Comparison of ENCODE assay signal across 28 cellular contexts in genomic region chr2:241818229-241818942, GRCh38. TPM values are rescaled to one million over a fixed set of nuclear protein-coding genes. Genes with fewer than 3 reads are reported as not detected.
A peak's percentile ranks its signal among the peaks of the same experiment; 100 is the strongest.
DNase-seq lines count a peak whose midpoint lies in the region; ATAC-seq, FAIRE-seq and TF ChIP-seq lines count a peak whose summit lies in the region.
"Had no signal": no experiment of that assay in that cellular context is flagged by ENCODE, and none has a peak within 500 bp of the region (broad histone marks: within the 10 kb centered on the region; RNA-seq: fewer than 3 reads in every experiment).

No MANE protein-coding gene starts in this region.

- no peak overlapping the region for H3K4me3 ChIP-seq in right atrium auricular region
- H3K4me3 ChIP-seq in coronary artery, result no peak overlapping the region
- H3K4me3 ChIP-seq in lower lobe of right lung, result no peak overlapping the region
- no peak overlapping the region for H3K4me3 ChIP-seq in transverse colon
- H3K4me3 ChIP-seq: HAP-1, psoas muscle, smooth muscle cell had no signal

- POLR2A ChIA-PET in GM10248 (lab: Yijun Ruan, JAX), result interaction anchor here (0.7 kb wide), 1 partner anchor 14 kb away, joined by 3 read pairs; no protein-coding TSS in a partner anchor

- ATAC-seq in lower lobe of right lung, result no peak
- ATAC-seq: stimulated activated naive CD8-positive, alpha-beta T cell treated with anti-CD3 and anti-CD28 coated beads, Interleukin-15, amount 100 ng/mL, for 72 hours had no signal

- FAIRE-seq in urothelium cell line (lab: Jason Lieb, UNC), result no peak
- FAIRE-seq: RCC 7860 had no signal

- no peak overlapping the region for H3K27ac ChIP-seq in right atrium auricular region
- no peak overlapping the region for H3K27ac ChIP-seq in coronary artery
- H3K27ac ChIP-seq in lower lobe of right lung, result no peak overlapping the region
- H3K27ac ChIP-seq in transverse colon, result no peak overlapping the region
- H3K27ac ChIP-seq: C4-2B, neutrophil, psoas muscle had no signal

- TF ChIP-seq POLR2A in transverse colon (IDR thresholded peaks at IDR 0.05), result no peak

- no peaks in the 10 kb centered on the region for H3K9me3 ChIP-seq in right atrium auricular region
- H3K9me3 ChIP-seq in lower lobe of right lung, result no peaks in the 10 kb centered on the region
- H3K9me3 ChIP-seq in transverse colon, result no peaks in the 10 kb centered on the region
- H3K9me3 ChIP-seq: HAP-1, neutrophil, psoas muscle had no signal

- DNase-seq in cardiac septum (ENCODE audit: low spot score), result peak; percentile 63
- DNase-seq in right atrium auricular region (ENCODE audit: low spot score), result no peak
- peak; percentile 68 for DNase-seq in coronary artery (ENCODE audit: low spot score)
- peak; percentile 34 for DNase-seq in lower lobe of right lung
- peak; percentile 9 for DNase-seq in transverse colon
- DNase-seq in GM10248 (ENCODE audit: extremely low spot score), result no peak
- no peak for DNase-seq in NCI-H2196 (lab: John Stamatoyannopoulos, UW; ENCODE audit: unreplicated experiment)
- no peak for DNase-seq in urothelium cell line (ENCODE audit: low spot score)
- DNase-seq: activated CD4-positive, alpha-beta T cell treated with anti-CD3 and anti-CD28 coated beads, Interleukin-2, amount 10 ng/mL, durations not matched to agents 7 days and 5 days; activated naive CD4-positive, alpha-beta T cell; amniotic stem cell; dermis blood vessel endothelial cell; glutamatergic neuron; MM.1S; NCI-H1417 treated with DMSO at 0.1 percent for 48 hours; NCI-H524 treated with DMSO at 0.1 percent for 48 hours; psoas muscle; stimulated activated CD4-positive, alpha-beta T cell treated with anti-CD3 and anti-CD28 coated beads, Interleukin-4, amount 100 ng/mL, for 1 hour; stimulated activated naive CD8-positive, alpha-beta T cell treated with anti-CD3 and anti-CD28 coated beads, Interleukin-15, amount 100 ng/mL, for 72 hours had no signal

- H3K27me3 ChIP-seq in right atrium auricular region, result no peaks in the 10 kb centered on the region
- peaks cover 30% of the 10 kb centered on the region for H3K27me3 ChIP-seq in lower lobe of right lung (ENCODE audit: low read depth)
- H3K27me3 ChIP-seq in transverse colon, result peaks cover 3% of the 10 kb centered on the region

- H3K36me3 ChIP-seq in right atrium auricular region, result no peaks in the 10 kb centered on the region
- no peaks in the 10 kb centered on the region for H3K36me3 ChIP-seq in lower lobe of right lung
- H3K36me3 ChIP-seq in transverse colon, result no peaks in the 10 kb centered on the region
- H3K36me3 ChIP-seq: HAP-1, neutrophil had no signal

- CTCF ChIA-PET in GM10248 (lab: Yijun Ruan, JAX), result no interaction called here

- intact Hi-C loops in cardiac septum (cut with DNase I) (no loop called here), lower lobe of right lung (cut with DNase I) (no loop called here), transverse colon (cut with DNase I; ENCODE audit: low total_unique reads) (no loop called here)

- in situ Hi-C loops in transverse colon (cut with MboI; ENCODE audit: low pct_ligation_motif_present in 1 of 4, low pct_unique_long_range_greater_than_20kb in 1 of 4, low sequenced_read_pairs in 3 of 4), result no loop called here

- no peak for TF ChIP-seq CTCF in right atrium auricular region (IDR thresholded peaks at IDR 0.05)
- no peak for TF ChIP-seq CTCF in coronary artery (IDR thresholded peaks at IDR 0.05)
- TF ChIP-seq CTCF in lower lobe of right lung (IDR thresholded peaks at IDR 0.05), result no peak
- TF ChIP-seq CTCF in transverse colon (IDR thresholded peaks at IDR 0.05), result no peak
- TF ChIP-seq CTCF in GM10248 (IDR thresholded peaks at IDR 0.05; ENCODE audit: control extremely low read depth, extremely low read depth, low read depth, missing control alignments), result no peak

- no peak for TF ChIP-seq EP300 in transverse colon (IDR thresholded peaks at IDR 0.05; ENCODE audit: low read depth)

- 47% methylated on average over 23 of the region's 25 CpGs; no CpG with 5 or more reads in 1 of the 2 donors for WGBS in transverse colon (ENCODE audit: low coverage in 1 of 2), 2 donors

- peaks cover 0 to 5% of the 10 kb centered on the region in 2 donors for H3K4me1 ChIP-seq in right atrium auricular region
- H3K4me1 ChIP-seq in lower lobe of right lung, result peaks cover 8% of the 10 kb centered on the region
- peaks cover 4 to 21% (median 12%) of the 10 kb centered on the region in 4 donors for H3K4me1 ChIP-seq in transverse colon
- H3K4me1 ChIP-seq: HAP-1, psoas muscle had no signal

RNA-seq across cellular contexts. Expression of gene NEU4, which starts 9.4 kb away (rescaled TPM):
- total RNA-seq in cardiac septum, result not detected
- under 1 TPM in 1 of 2 donors, not detected in 1; 0.31 TPM for total RNA-seq in right atrium auricular region
- not detected for total RNA-seq in lower lobe of right lung
- total RNA-seq in transverse colon, result 100 to 1,000 TPM in 2 of 4 donors, 10 to 100 TPM in 2; 58.1 to 195 (median 93.9) TPM
- total RNA-seq: bronchial epithelial cell, dermis blood vessel endothelial cell, SK-MEL-5, smooth muscle cell had no signal

RNA-seq across cellular contexts. Expression of gene PDCD1, which starts 40.3 kb away (rescaled TPM):
- 2.0 TPM for total RNA-seq in cardiac septum
- 10 to 100 TPM in 1 of 2 donors, 1 to 10 TPM in 1; 1.0 to 17.5 TPM for total RNA-seq in right atrium auricular region
- total RNA-seq in lower lobe of right lung, result 1.4 TPM
- under 1 TPM in 2 of 4 donors, not detected in 2; 0.55 to 0.64 TPM for total RNA-seq in transverse colon
- total RNA-seq: bronchial epithelial cell, dermis blood vessel endothelial cell, SK-MEL-5, smooth muscle cell, urinary bladder had no signal

RNA-seq across cellular contexts. Expression of gene GAL3ST2, which starts 41.8 kb away (rescaled TPM):
- total RNA-seq in cardiac septum (not detected), right atrium auricular region (1 to 10 TPM in 1 of 2 donors, under 1 TPM in 1; 0.56 to 1.1 TPM), lower lobe of right lung (not detected), transverse colon (100 to 1,000 TPM in 1 of 4 donors, 10 to 100 TPM in 3; 50.8 to 364 (median 76.0) TPM)
- total RNA-seq: activated CD4-positive, alpha-beta T cell treated with anti-CD3 and anti-CD28 coated beads, Interleukin-2, amount 10 ng/mL, durations not matched to agents 7 days and 5 days; bronchial epithelial cell; dermis blood vessel endothelial cell; SK-MEL-5; smooth muscle cell; T-helper 1 cell treated with Interleukin-12 subunit alpha and Interleukin-12 subunit beta and Interleukin-4 antibody, amounts not matched to agents 30 ng/mL and 1 ng/mL, for 36 hours; urinary bladder had no signal

RNA-seq across cellular contexts. Expression of gene RTP5, which starts 51.1 kb away (rescaled TPM):
- 0.08 TPM for total RNA-seq in cardiac septum
- not detected for total RNA-seq in right atrium auricular region
- not detected for total RNA-seq in lower lobe of right lung
- total RNA-seq in transverse colon, result under 1 TPM in 1 of 4 donors, not detected in 3; 0.16 TPM
- total RNA-seq: activated CD4-positive, alpha-beta T cell treated with anti-CD3 and anti-CD28 coated beads, Interleukin-2, amount 10 ng/mL, durations not matched to agents 7 days and 5 days; bronchial epithelial cell; dermis blood vessel endothelial cell; psoas muscle; SK-MEL-5; smooth muscle cell; T-helper 1 cell treated with Interleukin-12 subunit alpha and Interleukin-12 subunit beta and Interleukin-4 antibody, amounts not matched to agents 30 ng/mL and 1 ng/mL, for 36 hours; urinary bladder had no signal

Comparison
In these comparisons a context has a peak if more than half of its experiments do, and no peak if none do; other contexts are left out.
1. DNase-seq: peak in cardiac septum (single experiment), coronary artery (single experiment), lower lobe of right lung (single experiment) and transverse colon (single experiment); none in right atrium auricular region (single experiment), GM10248 (single experiment), NCI-H2196 (single experiment) and urothelium cell line (single experiment).
2. RNA of gene NEU4, which starts 9.4 kb away (total RNA-seq): 58.1 to 195 TPM in transverse colon; 0.31 TPM in right atrium auricular region, not detected in cardiac septum (single experiment) and not detected in lower lobe of right lung (single experiment); every median in the first group is over 10 times any median in the second.
3. RNA of gene GAL3ST2, which starts 41.8 kb away (total RNA-seq): 50.8 to 364 TPM in transverse colon; 0.56 to 1.1 TPM in right atrium auricular region, not detected in lower lobe of right lung (single experiment) and not detected in cardiac septum (single experiment); every median in the first group is over 10 times any median in the second.